8 cellular contexts compared by ENCODE assay signal in the genomic region with DNA sequence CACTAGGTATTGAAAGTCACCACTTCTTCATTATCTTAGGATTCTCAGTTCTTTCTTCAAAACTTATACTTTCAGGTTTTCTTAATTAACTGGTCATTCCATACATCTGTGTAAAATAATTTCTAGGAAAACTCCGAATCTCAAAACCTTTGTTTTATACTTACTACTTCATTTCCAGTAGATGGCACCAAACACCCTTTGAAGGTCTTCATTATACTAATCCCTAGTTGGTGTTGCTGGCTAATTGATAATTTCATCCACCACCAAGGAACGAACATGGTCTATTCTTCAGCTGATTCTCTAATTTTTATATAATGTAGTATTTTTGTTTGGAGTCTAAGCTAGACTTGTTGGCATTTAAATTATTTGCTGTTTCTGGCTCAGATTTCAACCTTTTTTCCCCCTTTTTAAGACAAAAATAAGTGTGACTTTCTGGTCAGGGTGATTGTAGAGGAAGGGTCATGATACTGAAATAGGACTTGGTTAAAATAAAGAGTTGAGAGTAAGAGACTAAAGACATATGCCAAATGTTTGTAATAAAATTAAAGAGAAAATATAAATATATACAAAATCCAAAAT. TPM values are rescaled to one million over a fixed set of nuclear protein-coding genes. Genes with fewer than 3 reads are reported as not detected.
DNase-seq lines count a peak whose midpoint lies in the region; ATAC-seq and TF ChIP-seq lines count a peak whose summit lies in the region.

No MANE protein-coding gene starts in this region.

- no peaks in the 10 kb centered on the region for H3K9me3 Mint-ChIP-seq in WTC11
- H3K9me3 Mint-ChIP-seq in stimulated activated naive B cell treated with anti-CD40 and anti-IgM and Interleukin-4, amounts not matched to agents 10 μg/mL and 1 μg/mL and 100 μg/mL, for 72 hours = no peaks in the 10 kb centered on the region

- peak; percentile 52 to 70 for TF ChIP-seq CTCF in right atrium auricular region (IDR thresholded peaks at IDR 0.05)
- TF ChIP-seq CTCF in WTC11 (IDR thresholded peaks at IDR 0.05) = peak; percentile 45; the same call in 1 of the 2 replicates

- no peaks in the 10 kb centered on the region for H3K27me3 Mint-ChIP-seq in WTC11 (ENCODE audit: low read depth)
- H3K27me3 Mint-ChIP-seq in stimulated activated naive B cell treated with anti-CD40 and anti-IgM and Interleukin-4, amounts not matched to agents 10 μg/mL and 1 μg/mL and 100 μg/mL, for 72 hours = no peaks in the 10 kb centered on the region

- H3K27ac Mint-ChIP-seq in WTC11 = no peak overlapping the region
- H3K27ac Mint-ChIP-seq in stimulated activated naive B cell treated with anti-CD40 and anti-IgM and Interleukin-4, amounts not matched to agents 10 μg/mL and 1 μg/mL and 100 μg/mL, for 72 hours = peak overlapping the region; percentile 47

- no peak for ATAC-seq in left cardiac atrium
- no peak for ATAC-seq in WTC11
- ATAC-seq in stimulated activated naive B cell treated with anti-CD40 and anti-IgM and Interleukin-4, amounts not matched to agents 10 μg/mL and 1 μg/mL and 100 μg/mL, for 72 hours (replicated peaks) = no peak
- no peak for ATAC-seq in HG03159 (IDR thresholded peaks at IDR 0.05; ENCODE audit: unreplicated experiment)

- H3K4me1 ChIP-seq in right atrium auricular region = peaks cover 0 to 21% of the 10 kb centered on the region in 2 donors

- peak overlapping the region; percentile 35 to 62 for H3K27ac ChIP-seq in right atrium auricular region

- no peak overlapping the region for H3K4me3 ChIP-seq in right atrium auricular region

- H3K36me3 ChIP-seq in right atrium auricular region = peaks cover 19% of the 10 kb centered on the region

- DNase-seq in right atrium auricular region (ENCODE audit: low spot score) (no peak), left cardiac atrium (no peak), NCI-H1694 (lab: John Stamatoyannopoulos, UW) (peak; percentile 46), WTC11 (ENCODE audit: low spot score) (no peak), glomerular visceral epithelial cell (ENCODE audit: extremely low spot score) (peak; percentile 39), AG08396 (ENCODE audit: low spot score) (no peak)
- DNase-seq in stimulated activated naive B cell treated with anti-CD40 and anti-IgM and Interleukin-4, amounts not matched to agents 10 μg/mL and 1 μg/mL and 100 μg/mL, for 72 hours = no peak

- H3K4me1 Mint-ChIP-seq in WTC11 = peaks cover 4% of the 10 kb centered on the region; the same call in 1 of the 2 replicates
- H3K4me1 Mint-ChIP-seq in stimulated activated naive B cell treated with anti-CD40 and anti-IgM and Interleukin-4, amounts not matched to agents 10 μg/mL and 1 μg/mL and 100 μg/mL, for 72 hours = peaks cover 3 to 34% of the 10 kb centered on the region in 2 donors

- POLR2A ChIA-PET in WTC11 (lab: Charles Lee) = interaction anchor here (0.6 to 2.8 kb wide), 2 partner anchors 212 to 228 kb away, joined by 3 to 29 read pairs; no protein-coding TSS in a partner anchor

- intact Hi-C loops in left cardiac atrium (cut with DNase I) = loop anchor here (5.0 kb wide), 3 partner anchors 160 to 390 kb away; a partner anchor contains a TSS

- H3K9me3 ChIP-seq in right atrium auricular region = no peaks in the 10 kb centered on the region

- H3K36me3 Mint-ChIP-seq in WTC11 = peaks cover 6% of the 10 kb centered on the region; the same call in 1 of the 2 replicates
- peaks cover 10 to 13% of the 10 kb centered on the region in 2 donors for H3K36me3 Mint-ChIP-seq in stimulated activated naive B cell treated with anti-CD40 and anti-IgM and Interleukin-4, amounts not matched to agents 10 μg/mL and 1 μg/mL and 100 μg/mL, for 72 hours

- CTCF ChIA-PET in WTC11 (lab: Charles Lee) = interaction anchor here (0.6 to 3.2 kb wide), 9 partner anchors 15 to 279 kb away, joined by 3 to 19 read pairs (median 3); a partner anchor contains a TSS

- H3K4me3 Mint-ChIP-seq in WTC11 = no peak overlapping the region
- H3K4me3 Mint-ChIP-seq in stimulated activated naive B cell treated with anti-CD40 and anti-IgM and Interleukin-4, amounts not matched to agents 10 μg/mL and 1 μg/mL and 100 μg/mL, for 72 hours = no peak overlapping the region

- H3K27me3 ChIP-seq in right atrium auricular region = no peaks in the 10 kb centered on the region

TF ChIP-seq in WTC11, 78 proteins besides CTCF, POLR2A, EP300 and RAD21:
- TF ChIP-seq ZNF671 (CRISPR knock-in tag; IDR thresholded peaks at IDR 0.05) = no peak
- no peak for TF ChIP-seq MYBL2 (CRISPR knock-in tag; IDR thresholded peaks at IDR 0.05)
- no peak for TF ChIP-seq NFATC4 (CRISPR knock-in tag; IDR thresholded peaks at IDR 0.05)
- TF ChIP-seq, protein P1, sequence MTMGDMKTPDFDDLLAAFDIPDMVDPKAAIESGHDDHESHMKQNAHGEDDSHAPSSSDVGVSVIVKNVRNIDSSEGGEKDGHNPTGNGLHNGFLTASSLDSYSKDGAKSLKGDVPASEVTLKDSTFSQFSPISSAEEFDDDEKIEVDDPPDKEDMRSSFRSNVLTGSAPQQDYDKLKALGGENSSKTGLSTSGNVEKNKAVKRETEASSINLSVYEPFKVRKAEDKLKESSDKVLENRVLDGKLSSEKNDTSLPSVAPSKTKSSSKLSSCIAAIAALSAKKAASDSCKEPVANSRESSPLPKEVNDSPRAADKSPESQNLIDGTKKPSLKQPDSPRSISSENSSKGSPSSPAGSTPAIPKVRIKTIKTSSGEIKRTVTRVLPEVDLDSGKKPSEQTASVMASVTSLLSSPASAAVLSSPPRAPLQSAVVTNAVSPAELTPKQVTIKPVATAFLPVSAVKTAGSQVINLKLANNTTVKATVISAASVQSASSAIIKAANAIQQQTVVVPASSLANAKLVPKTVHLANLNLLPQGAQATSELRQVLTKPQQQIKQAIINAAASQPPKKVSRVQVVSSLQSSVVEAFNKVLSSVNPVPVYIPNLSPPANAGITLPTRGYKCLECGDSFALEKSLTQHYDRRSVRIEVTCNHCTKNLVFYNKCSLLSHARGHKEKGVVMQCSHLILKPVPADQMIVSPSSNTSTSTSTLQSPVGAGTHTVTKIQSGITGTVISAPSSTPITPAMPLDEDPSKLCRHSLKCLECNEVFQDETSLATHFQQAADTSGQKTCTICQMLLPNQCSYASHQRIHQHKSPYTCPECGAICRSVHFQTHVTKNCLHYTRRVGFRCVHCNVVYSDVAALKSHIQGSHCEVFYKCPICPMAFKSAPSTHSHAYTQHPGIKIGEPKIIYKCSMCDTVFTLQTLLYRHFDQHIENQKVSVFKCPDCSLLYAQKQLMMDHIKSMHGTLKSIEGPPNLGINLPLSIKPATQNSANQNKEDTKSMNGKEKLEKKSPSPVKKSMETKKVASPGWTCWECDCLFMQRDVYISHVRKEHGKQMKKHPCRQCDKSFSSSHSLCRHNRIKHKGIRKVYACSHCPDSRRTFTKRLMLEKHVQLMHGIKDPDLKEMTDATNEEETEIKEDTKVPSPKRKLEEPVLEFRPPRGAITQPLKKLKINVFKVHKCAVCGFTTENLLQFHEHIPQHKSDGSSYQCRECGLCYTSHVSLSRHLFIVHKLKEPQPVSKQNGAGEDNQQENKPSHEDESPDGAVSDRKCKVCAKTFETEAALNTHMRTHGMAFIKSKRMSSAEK (CRISPR knock-in tag; IDR thresholded peaks at IDR 0.05; ENCODE audit: borderline replicate concordance) = no peak
- TF ChIP-seq ZNF232 (CRISPR knock-in tag; IDR thresholded peaks at IDR 0.05) = no peak
- no peak for TF ChIP-seq OVOL2 (CRISPR knock-in tag; IDR thresholded peaks at IDR 0.05; ENCODE audit: borderline replicate concordance)
- TF ChIP-seq ELF4 (CRISPR knock-in tag; IDR thresholded peaks at IDR 0.05; ENCODE audit: low read depth) = no peak
- no peak for TF ChIP-seq ZNF416 (CRISPR knock-in tag; IDR thresholded peaks at IDR 0.05)
- TF ChIP-seq, protein P2, sequence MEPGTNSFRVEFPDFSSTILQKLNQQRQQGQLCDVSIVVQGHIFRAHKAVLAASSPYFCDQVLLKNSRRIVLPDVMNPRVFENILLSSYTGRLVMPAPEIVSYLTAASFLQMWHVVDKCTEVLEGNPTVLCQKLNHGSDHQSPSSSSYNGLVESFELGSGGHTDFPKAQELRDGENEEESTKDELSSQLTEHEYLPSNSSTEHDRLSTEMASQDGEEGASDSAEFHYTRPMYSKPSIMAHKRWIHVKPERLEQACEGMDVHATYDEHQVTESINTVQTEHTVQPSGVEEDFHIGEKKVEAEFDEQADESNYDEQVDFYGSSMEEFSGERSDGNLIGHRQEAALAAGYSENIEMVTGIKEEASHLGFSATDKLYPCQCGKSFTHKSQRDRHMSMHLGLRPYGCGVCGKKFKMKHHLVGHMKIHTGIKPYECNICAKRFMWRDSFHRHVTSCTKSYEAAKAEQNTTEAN (CRISPR knock-in tag; IDR thresholded peaks at IDR 0.05) = no peak
- TF ChIP-seq, protein P3, sequence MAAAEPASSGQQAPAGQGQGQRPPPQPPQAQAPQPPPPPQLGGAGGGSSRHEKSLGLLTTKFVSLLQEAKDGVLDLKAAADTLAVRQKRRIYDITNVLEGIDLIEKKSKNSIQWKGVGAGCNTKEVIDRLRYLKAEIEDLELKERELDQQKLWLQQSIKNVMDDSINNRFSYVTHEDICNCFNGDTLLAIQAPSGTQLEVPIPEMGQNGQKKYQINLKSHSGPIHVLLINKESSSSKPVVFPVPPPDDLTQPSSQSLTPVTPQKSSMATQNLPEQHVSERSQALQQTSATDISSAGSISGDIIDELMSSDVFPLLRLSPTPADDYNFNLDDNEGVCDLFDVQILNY (CRISPR knock-in tag; IDR thresholded peaks at IDR 0.05) = no peak
- TF ChIP-seq ESRRA (CRISPR knock-in tag; IDR thresholded peaks at IDR 0.05; ENCODE audit: borderline replicate concordance) = no peak
- TF ChIP-seq, protein P4, sequence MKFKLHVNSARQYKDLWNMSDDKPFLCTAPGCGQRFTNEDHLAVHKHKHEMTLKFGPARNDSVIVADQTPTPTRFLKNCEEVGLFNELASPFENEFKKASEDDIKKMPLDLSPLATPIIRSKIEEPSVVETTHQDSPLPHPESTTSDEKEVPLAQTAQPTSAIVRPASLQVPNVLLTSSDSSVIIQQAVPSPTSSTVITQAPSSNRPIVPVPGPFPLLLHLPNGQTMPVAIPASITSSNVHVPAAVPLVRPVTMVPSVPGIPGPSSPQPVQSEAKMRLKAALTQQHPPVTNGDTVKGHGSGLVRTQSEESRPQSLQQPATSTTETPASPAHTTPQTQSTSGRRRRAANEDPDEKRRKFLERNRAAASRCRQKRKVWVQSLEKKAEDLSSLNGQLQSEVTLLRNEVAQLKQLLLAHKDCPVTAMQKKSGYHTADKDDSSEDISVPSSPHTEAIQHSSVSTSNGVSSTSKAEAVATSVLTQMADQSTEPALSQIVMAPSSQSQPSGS (CRISPR knock-in tag; IDR thresholded peaks at IDR 0.05; ENCODE audit: borderline replicate concordance, low read depth) = no peak

RNA-seq across cellular contexts. Expression of a gene that starts 2.8 kb away (rescaled TPM):
- total RNA-seq in right atrium auricular region (1 to 10 TPM; 4.4 to 4.7 TPM), left cardiac atrium (1 to 10 TPM; 6.2 to 9.6 TPM), WTC11 (2021) (1.5 to 2.3 TPM (median 1.6 TPM) in 3 replicates)

RNA-seq across cellular contexts. Expression of a gene that starts 18.3 kb away (rescaled TPM):
- total RNA-seq in right atrium auricular region (10 to 100 TPM; 61.7 to 73.3 TPM), left cardiac atrium (10 to 100 TPM; 44.1 to 60.2 TPM), WTC11 (2021) (38.4 to 45.9 TPM (median 39.9 TPM) in 3 replicates)

RNA-seq across cellular contexts. Expression of a gene that starts 49.4 kb away (rescaled TPM):
- total RNA-seq in right atrium auricular region (under 1 TPM; 0.33 to 0.83 TPM), left cardiac atrium (1 to 10 TPM; 1.2 to 1.3 TPM), WTC11 (2021) (0.73 to 1.3 TPM (median 1.1 TPM) in 3 replicates)

Comparison
In these comparisons a context has a peak if more than half of its experiments do, and no peak if none do; other contexts are left out.
1. DNase-seq: peak in NCI-H1694 (single experiment) and glomerular visceral epithelial cell (single experiment); none in right atrium auricular region (single experiment), left cardiac atrium (single experiment), WTC11 (single experiment), stimulated activated naive B cell treated with anti-CD40 and anti-IgM and Interleukin-4, amounts not matched to agents 10 μg/mL and 1 μg/mL and 100 μg/mL, for 72 hours (single experiment) and AG08396 (single experiment).